Comparison of ENCODE assay signal across 1 cellular context in the genomic region with DNA sequence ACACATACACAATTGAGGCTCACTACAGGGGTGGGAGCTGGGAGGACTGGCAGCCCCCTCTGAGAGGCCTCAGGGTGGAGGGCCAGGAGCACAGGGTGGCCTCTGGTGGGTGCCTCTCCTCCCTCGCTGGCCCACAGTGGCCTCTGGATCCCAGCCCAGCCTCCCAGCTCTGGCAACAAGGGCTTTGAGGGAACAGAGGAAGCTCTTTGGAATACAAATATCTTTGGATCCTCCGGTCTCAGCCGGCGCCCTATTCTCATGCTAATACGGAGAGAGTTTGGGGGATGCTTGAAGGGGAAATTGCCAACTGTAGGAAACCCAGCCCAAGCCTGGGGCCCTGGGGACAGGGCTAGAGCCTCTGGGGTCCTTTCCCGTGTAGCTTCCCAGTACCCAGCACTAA.
TF ChIP-seq lines count a peak whose summit lies in the region.

No MANE protein-coding gene starts in this region.

TF ChIP-seq in H1, 55 proteins besides CTCF, POLR2A, EP300 and RAD21:
- TF ChIP-seq TCF12 (IDR thresholded peaks at IDR 0.05; ENCODE audit: low read depth, low read length) = no peak
- no peak for TF ChIP-seq JUND (IDR thresholded peaks at IDR 0.05; ENCODE audit: low read length)
- TF ChIP-seq EGR1 (IDR thresholded peaks at IDR 0.05; ENCODE audit: borderline replicate concordance, low read depth, low read length) = 0 out of 2 replicates have a peak, but pooled peaks have one; percentile 8
- TF ChIP-seq RBBP5 (IDR thresholded peaks at IDR 0.05; ENCODE audit: borderline replicate concordance, low read depth, low read length) = peak; percentile 56; the same call in 1 of the 2 replicates
- peak; percentile 57; the same call in 1 of the 2 replicates for TF ChIP-seq SP1 (IDR thresholded peaks at IDR 0.05; ENCODE audit: low read depth, low read length)
- TF ChIP-seq KDM1A (IDR thresholded peaks at IDR 0.05; ENCODE audit: borderline replicate concordance, low read length) = 0 out of 2 replicates have a peak, but pooled peaks have one; percentile 10
- TF ChIP-seq POLR2AphosphoS5 (IDR thresholded peaks at IDR 0.05; ENCODE audit: low read depth, low read length) = no peak
- TF ChIP-seq HDAC6 (IDR thresholded peaks at IDR 0.05; ENCODE audit: low read depth, low read length) = no peak
- no peak for TF ChIP-seq KDM5A (IDR thresholded peaks at IDR 0.05; ENCODE audit: low read length)
- no peak for TF ChIP-seq PHF8 (conservative IDR thresholded peaks at IDR 0.05; ENCODE audit: low read depth, low read length)
- peak; percentile 44; the same call in 1 of the 2 replicates for TF ChIP-seq TAF1 (IDR thresholded peaks at IDR 0.05; ENCODE audit: low read depth, low read length)
- TF ChIP-seq POU5F1 (IDR thresholded peaks at IDR 0.05; ENCODE audit: low read depth, low read length) = peak; percentile 81
